11 cellular contexts compared by ENCODE assay signal in the genomic region with DNA sequence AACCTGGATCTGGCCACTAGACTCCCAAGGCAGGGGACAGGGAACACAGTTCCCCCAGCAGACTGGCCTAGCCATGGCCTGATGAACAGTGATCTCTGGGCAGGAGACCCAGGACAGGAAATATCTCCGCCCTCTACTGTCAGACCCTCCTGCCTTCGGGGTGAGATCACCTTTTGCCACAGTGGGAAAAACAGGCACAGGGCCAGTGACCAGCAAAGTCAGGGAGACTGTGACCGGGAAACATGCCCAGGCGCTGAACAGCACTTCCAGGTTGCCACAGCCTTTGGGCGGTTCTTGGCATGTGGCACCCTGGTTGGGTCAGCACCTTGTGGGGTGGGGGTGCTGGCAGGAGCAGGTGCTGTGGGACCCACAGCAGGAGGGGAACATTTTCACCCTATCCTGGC. TPM values are rescaled to one million over a fixed set of nuclear protein-coding genes. Genes with fewer than 3 reads are reported as not detected.
DNase-seq lines count a peak whose midpoint lies in the region; ATAC-seq, FAIRE-seq and TF ChIP-seq lines count a peak whose summit lies in the region.
"Had no signal": no experiment of that assay in that cellular context is flagged by ENCODE, and none has a peak within 500 bp of the region (broad histone marks: within the 10 kb centered on the region; RNA-seq: fewer than 3 reads in every experiment).

No MANE protein-coding gene starts in this region.

- no peak overlapping the region for H3K56ac ChIP-seq in mesendoderm (ENCODE audit: low read length)

- FAIRE-seq in HTR-8/SVneo (lab: Jason Lieb, UNC) = peak; percentile 80

- H2BK5ac ChIP-seq in mesendoderm (ENCODE audit: low read length) = no peak overlapping the region

- no peak overlapping the region for H3K9ac ChIP-seq in mesendoderm (ENCODE audit: low read length)
- no peak overlapping the region for H3K9ac ChIP-seq in MM.1S (ENCODE audit: low read length)

- intact Hi-C loops in breast epithelium (cut with DNase I; ENCODE audit: low total_unique reads) = no loop called here

- H3K27me3 ChIP-seq in CD4-positive, CD25-positive, alpha-beta regulatory T cell (ENCODE audit: control insufficient read depth, insufficient read depth, low read length) = peaks cover 18% of the 10 kb centered on the region
- H3K27me3 ChIP-seq in breast epithelium = no peaks in the 10 kb centered on the region
- peaks cover 5% of the 10 kb centered on the region for H3K27me3 ChIP-seq in mesendoderm (ENCODE audit: insufficient read depth, low read length, poor library complexity)
- no peaks in the 10 kb centered on the region; the same call in 1 of the 2 replicates for H3K27me3 ChIP-seq in MM.1S (replicated peaks; ENCODE audit: insufficient read depth, low read length)

- no CpG with 5 or more reads among the region's 5 CpGs for WGBS in mesendoderm (ENCODE audit: extremely low coverage, insufficient coverage, low lambda C conversion rate)

- peaks cover 5 to 13% (median 6%) of the 10 kb centered on the region in 4 donors for H3K4me1 Mint-ChIP-seq in CD4-positive, CD25-positive, alpha-beta regulatory T cell

- no peak overlapping the region for H3K27ac ChIP-seq in CD4-positive, CD25-positive, alpha-beta regulatory T cell (ENCODE audit: insufficient read depth, low read length, poor library complexity, severe bottlenecking)
- H3K27ac ChIP-seq in breast epithelium (peak overlapping the region; percentile 78 to 93), mesendoderm (ENCODE audit: low read depth, low read length) (no peak overlapping the region), MM.1S (ENCODE audit: low read length) (no peak overlapping the region)

- no peaks in the 10 kb centered on the region for H3K9me3 ChIP-seq in CD4-positive, CD25-positive, alpha-beta regulatory T cell (ENCODE audit: control insufficient read depth in 2 of 2, low read length in 2 of 2)
- H3K9me3 ChIP-seq in breast epithelium = no peaks in the 10 kb centered on the region
- H3K9me3 ChIP-seq in MM.1S (replicated peaks; ENCODE audit: insufficient read depth, low read length) = no peaks in the 10 kb centered on the region

- no peaks in the 10 kb centered on the region for H4K20me1 ChIP-seq in MM.1S (ENCODE audit: insufficient read depth, low read length)

- no peak for TF ChIP-seq POLR2A in breast epithelium (IDR thresholded peaks at IDR 0.05)

- H3K36me3 Mint-ChIP-seq in CD4-positive, CD25-positive, alpha-beta regulatory T cell = no peaks in the 10 kb centered on the region

- no peak overlapping the region for H3K18ac ChIP-seq in mesendoderm (ENCODE audit: low read length)

- H2BK15ac ChIP-seq in mesendoderm (replicated peaks; ENCODE audit: low read depth) = no peak overlapping the region

- no peak overlapping the region for H3K23ac ChIP-seq in mesendoderm (ENCODE audit: low read length)

- H3K79me1 ChIP-seq in mesendoderm (ENCODE audit: low read length) = no peaks in the 10 kb centered on the region

- DNase-seq in CD4-positive, CD25-positive, alpha-beta regulatory T cell = no peak
- DNase-seq in HTR-8/SVneo (ENCODE audit: insufficient read length, low spot score) (peak; percentile 67), breast epithelium (ENCODE audit: low spot score in 2 of 2) (no peak), mesendoderm (peak; percentile 48), MM.1S (no peak), germinal center (ENCODE audit: low spot score) (no peak)
- DNase-seq: activated T-cell treated with anti-CD3 and anti-CD28 coated beads, Interleukin-2, amount 50 U/mL, for 1 hour; NCI-H2107; RPMI8226 had no signal

- H2AK5ac ChIP-seq in mesendoderm (ENCODE audit: low read length) = no peak overlapping the region

- peak overlapping the region; percentile 44 to 75 (median 56) for H3K4me3 Mint-ChIP-seq in CD4-positive, CD25-positive, alpha-beta regulatory T cell

- H3K27ac Mint-ChIP-seq in CD4-positive, CD25-positive, alpha-beta regulatory T cell = no peak overlapping the region

- no peak for ATAC-seq in CD4-positive, CD25-positive, alpha-beta regulatory T cell (ENCODE audit: low read depth in 2 of 2)
- ATAC-seq in HG02610 (IDR thresholded peaks at IDR 0.05; ENCODE audit: unreplicated experiment) (no peak), GM21723 (IDR thresholded peaks at IDR 0.05; ENCODE audit: unreplicated experiment) (no peak)

- H3K79me2 ChIP-seq in mesendoderm (ENCODE audit: control insufficient read depth, insufficient read depth, low read length) (no peaks in the 10 kb centered on the region), MM.1S (ENCODE audit: low read length) (no peaks in the 10 kb centered on the region)

- no peak overlapping the region for H4K8ac ChIP-seq in mesendoderm (ENCODE audit: low read depth, low read length)

- H3K4me2 ChIP-seq in mesendoderm (ENCODE audit: low read length) = no peak overlapping the region
- H3K4me2 ChIP-seq in MM.1S (ENCODE audit: low read depth, low read length) = no peak overlapping the region

- H2AFZ ChIP-seq in MM.1S (ENCODE audit: low read length) = no peak overlapping the region

- H3K4me1 ChIP-seq in CD4-positive, CD25-positive, alpha-beta regulatory T cell (ENCODE audit: control insufficient read depth, insufficient read depth, low read length, poor library complexity, severe bottlenecking) = peaks cover 20% of the 10 kb centered on the region
- H3K4me1 ChIP-seq in breast epithelium = no peaks in the 10 kb centered on the region
- no peaks in the 10 kb centered on the region for H3K4me1 ChIP-seq in mesendoderm (ENCODE audit: control insufficient read depth, low read depth, low read length)
- no peaks in the 10 kb centered on the region for H3K4me1 ChIP-seq in MM.1S (ENCODE audit: low read length)

- H3K9me3 Mint-ChIP-seq in CD4-positive, CD25-positive, alpha-beta regulatory T cell = peaks cover 0 to 2% (median 0%) of the 10 kb centered on the region in 7 donors

- peaks cover 39% of the 10 kb centered on the region for H3K27me3 Mint-ChIP-seq in CD4-positive, CD25-positive, alpha-beta regulatory T cell

- H3K4ac ChIP-seq in mesendoderm (ENCODE audit: low read depth, low read length) = no peak overlapping the region

- H3K9me2 ChIP-seq in MM.1S (replicated peaks; ENCODE audit: insufficient read depth, low read length) = no peaks in the 10 kb centered on the region

- no peak overlapping the region for H2BK120ac ChIP-seq in mesendoderm (ENCODE audit: low read depth, low read length)

- H3F3A ChIP-seq in MM.1S (ENCODE audit: insufficient read depth, low read length) = no peaks in the 10 kb centered on the region

- TF ChIP-seq CTCF in breast epithelium (IDR thresholded peaks at IDR 0.05) = no peak
- TF ChIP-seq CTCF in MM.1S (IDR thresholded peaks at IDR 0.05; ENCODE audit: low read length) = no peak

- no peaks in the 10 kb centered on the region for H3K36me3 ChIP-seq in CD4-positive, CD25-positive, alpha-beta regulatory T cell (ENCODE audit: control insufficient read depth, insufficient read depth, low read length)
- H3K36me3 ChIP-seq in breast epithelium (no peaks in the 10 kb centered on the region), mesendoderm (ENCODE audit: control insufficient read depth, insufficient read depth, low read length) (no peaks in the 10 kb centered on the region), MM.1S (replicated peaks; ENCODE audit: insufficient read depth, low read length) (no peaks in the 10 kb centered on the region)

- no peak overlapping the region for H3K4me3 ChIP-seq in CD4-positive, CD25-positive, alpha-beta regulatory T cell (ENCODE audit: low read depth, low read length)
- H3K4me3 ChIP-seq in breast epithelium = no peak overlapping the region
- no peak overlapping the region for H3K4me3 ChIP-seq in mesendoderm (ENCODE audit: low read length)
- H3K4me3 ChIP-seq in MM.1S (ENCODE audit: low read length) = no peak overlapping the region

- H4K5ac ChIP-seq in mesendoderm (ENCODE audit: low read length) = no peak overlapping the region

RNA-seq across cellular contexts. Expression of a gene that starts 8.9 kb away (rescaled TPM):
- total RNA-seq in CD4-positive, CD25-positive, alpha-beta regulatory T cell = 15.7 TPM
- polyA plus RNA-seq in CD4-positive, CD25-positive, alpha-beta regulatory T cell = 10 to 100 TPM; 10.1 to 24.9 (median 14.8) TPM
- total RNA-seq in breast epithelium = 10 to 100 TPM in 2 of 3 donors, 1 to 10 TPM in 1; 5.9 to 11.7 (median 11.5) TPM
- polyA plus RNA-seq in mesendoderm (2013, experiment 1 of 2) = 11.9 TPM
- polyA plus RNA-seq in mesendoderm (2013, experiment 2 of 2) = 10.9 TPM

RNA-seq across cellular contexts. Expression of a gene that starts 34.5 kb away (rescaled TPM):
- 0.37 TPM for total RNA-seq in CD4-positive, CD25-positive, alpha-beta regulatory T cell
- 1 to 10 TPM in 1 of 4 donors, under 1 TPM in 3; 0.54 to 1.4 (median 0.80) TPM for polyA plus RNA-seq in CD4-positive, CD25-positive, alpha-beta regulatory T cell
- total RNA-seq in breast epithelium = 1 to 10 TPM; 2.1 to 8.0 (median 4.9) TPM
- 6.5 TPM for polyA plus RNA-seq in mesendoderm (2013, experiment 1 of 2)
- 5.9 TPM for polyA plus RNA-seq in mesendoderm (2013, experiment 2 of 2)

RNA-seq across cellular contexts. Expression of a gene that starts 58.7 kb away (rescaled TPM):
- total RNA-seq in CD4-positive, CD25-positive, alpha-beta regulatory T cell = 15.0 TPM
- 1 to 10 TPM; 4.7 to 8.0 (median 6.9) TPM for polyA plus RNA-seq in CD4-positive, CD25-positive, alpha-beta regulatory T cell
- total RNA-seq in breast epithelium = 10 to 100 TPM; 16.8 to 54.2 (median 46.5) TPM
- 15.7 TPM for polyA plus RNA-seq in mesendoderm (2013, experiment 1 of 2)
- 16.3 TPM for polyA plus RNA-seq in mesendoderm (2013, experiment 2 of 2)

Comparison
In these comparisons a context has a peak if more than half of its experiments do, and no peak if none do; other contexts are left out.
1. DNase-seq: peak in HTR-8/SVneo (single experiment) and mesendoderm (single experiment); none in CD4-positive, CD25-positive, alpha-beta regulatory T cell (0 of 3), breast epithelium (0 of 2), MM.1S (single experiment) and germinal center (single experiment).
2. H3K27ac ChIP-seq: peak in breast epithelium (2 of 2); none in CD4-positive, CD25-positive, alpha-beta regulatory T cell (single experiment), mesendoderm (single experiment) and MM.1S (single experiment).